Comparison of ENCODE assay signal across 19 cellular contexts in the genomic region with DNA sequence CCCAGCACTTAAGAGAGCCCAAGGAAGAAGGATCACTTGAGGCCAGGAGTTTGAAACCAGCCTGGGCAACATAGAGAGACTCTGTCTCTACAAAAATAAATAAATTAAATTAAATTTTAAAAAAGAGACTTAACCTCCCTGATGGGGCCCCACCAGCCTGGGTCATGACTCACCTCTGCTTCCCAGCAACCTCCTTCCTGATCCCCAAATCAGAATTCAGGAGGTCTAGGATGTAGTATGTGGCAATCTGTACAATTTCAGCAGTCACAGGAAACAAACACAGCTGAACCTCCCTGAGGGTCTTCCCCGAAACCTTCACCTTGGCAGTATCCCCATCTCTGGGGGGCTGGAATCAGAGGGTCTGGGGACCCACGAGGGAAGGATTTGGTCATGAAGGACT. TPM values are rescaled to one million over a fixed set of nuclear protein-coding genes. Genes with fewer than 3 reads are reported as not detected.
DNase-seq lines count a peak whose midpoint lies in the region; ATAC-seq and TF ChIP-seq lines count a peak whose summit lies in the region.
"Had no signal": no experiment of that assay in that cellular context is flagged by ENCODE, and none has a peak within 500 bp of the region (broad histone marks: within the 10 kb centered on the region; RNA-seq: fewer than 3 reads in every experiment).

No MANE protein-coding gene starts in this region.

- peaks cover 19% of the 10 kb centered on the region for H3K4me1 Mint-ChIP-seq in activated CD8-positive, alpha-beta T cell treated with anti-CD3 and anti-CD28 coated beads for 36 hours (ENCODE audit: low read depth)

- H3K27me3 ChIP-seq in heart right ventricle: no peaks in the 10 kb centered on the region
- no peaks in the 10 kb centered on the region for H3K27me3 ChIP-seq in vagina

- WGBS in heart right ventricle, 2 donors: 64 to 75% methylated on average over 2 of the region's 2 CpGs

- TF ChIP-seq CTCF in heart right ventricle (IDR thresholded peaks at IDR 0.05): no peak
- no peak for TF ChIP-seq CTCF in activated CD8-positive, alpha-beta T cell treated with anti-CD3 and anti-CD28 coated beads for 36 hours (IDR thresholded peaks at IDR 0.05)
- no peak for TF ChIP-seq CTCF in foreskin fibroblast (IDR thresholded peaks at IDR 0.05; ENCODE audit: low read depth, low read length)
- TF ChIP-seq CTCF in vagina (IDR thresholded peaks at IDR 0.05): no peak

- H3K36me3 ChIP-seq in heart right ventricle: no peaks in the 10 kb centered on the region
- H3K36me3 ChIP-seq in vagina: no peaks in the 10 kb centered on the region
- H3K36me3 ChIP-seq: thoracic aorta had no signal

- no peak for TF ChIP-seq POLR2A in vagina (IDR thresholded peaks at IDR 0.05)

- H3K27me3 Mint-ChIP-seq in activated CD8-positive, alpha-beta T cell treated with anti-CD3 and anti-CD28 coated beads for 36 hours: no peaks in the 10 kb centered on the region
- H3K27me3 Mint-ChIP-seq: progenitor cell of endocrine pancreas had no signal

- intact Hi-C loops in left cardiac atrium (cut with DNase I) (no loop called here), heart right ventricle (cut with DNase I) (no loop called here), vagina (cut with DNase I) (no loop called here), posterior vena cava (cut with DNase I) (no loop called here)
- intact Hi-C loops in activated CD8-positive, alpha-beta T cell treated with anti-CD3 and anti-CD28 coated beads for 36 hours (cut with micrococcal nuclease): no loop called here

- POLR2A ChIA-PET in activated CD8-positive, alpha-beta T cell treated with anti-CD3 and anti-CD28 coated beads for 36 hours (lab: Charles Lee): interaction anchor here (1.3 kb wide), 1 partner anchor 32 kb away, joined by 4 read pairs; no protein-coding TSS in a partner anchor

- H3K27ac ChIP-seq in heart right ventricle (peak overlapping the region in 3 of 10 donors; percentile 77 to 89 (median 85)), vagina (peak overlapping the region; percentile 38)
- H3K27ac ChIP-seq: thoracic aorta had no signal

- peak overlapping the region; percentile 2 for H3K27ac Mint-ChIP-seq in activated CD8-positive, alpha-beta T cell treated with anti-CD3 and anti-CD28 coated beads for 36 hours
- H3K27ac Mint-ChIP-seq: progenitor cell of endocrine pancreas; T-helper 1 cell treated with Interleukin-12 subunit alpha and Interleukin-12 subunit beta and Interleukin-4 antibody, amounts not matched to agents 30 μg/mL and 1 μg/mL, for 36 hours had no signal

- no peaks in the 10 kb centered on the region for H3K36me3 Mint-ChIP-seq in activated CD8-positive, alpha-beta T cell treated with anti-CD3 and anti-CD28 coated beads for 36 hours (ENCODE audit: low read depth)
- H3K36me3 Mint-ChIP-seq: activated naive CD4-positive, alpha-beta T cell treated with anti-CD3 and anti-CD28 coated beads, Interleukin-2, amount 50 U/mL, for 72 hours had no signal

- no peak for ATAC-seq in left cardiac atrium
- no peak for ATAC-seq in heart right ventricle
- no peak for ATAC-seq in activated CD8-positive, alpha-beta T cell treated with anti-CD3 and anti-CD28 coated beads for 36 hours
- no peak for ATAC-seq in HG03565 (IDR thresholded peaks at IDR 0.05; ENCODE audit: unreplicated experiment)
- ATAC-seq: activated naive CD4-positive, alpha-beta T cell treated with anti-CD3 and anti-CD28 coated beads, Interleukin-2, amount 50 U/mL, for 72 hours; left colon had no signal

- peak; percentile 4 for DNase-seq in left cardiac atrium
- DNase-seq in heart right ventricle: no peak
- no peak for DNase-seq in activated CD8-positive, alpha-beta T cell treated with anti-CD3 and anti-CD28 coated beads for 36 hours
- DNase-seq in foreskin fibroblast: peak; percentile 75 to 81
- no peak for DNase-seq in vagina (ENCODE audit: extremely low spot score in 2 of 2)
- no peak for DNase-seq in posterior vena cava (ENCODE audit: low spot score)
- no peak for DNase-seq in NCI-H524 (lab: John Stamatoyannopoulos, UW)
- DNase-seq: activated CD8-positive, alpha-beta memory T cell treated with anti-CD3 and anti-CD28 coated beads, Interleukin-2, amount 50 U/mL, for 48 hours; Calu3; central memory CD4-positive, alpha-beta T cell; left colon; NCI-H2029; NCI-H69 had no signal

- H3K9me3 Mint-ChIP-seq in activated CD8-positive, alpha-beta T cell treated with anti-CD3 and anti-CD28 coated beads for 36 hours: no peaks in the 10 kb centered on the region
- H3K9me3 Mint-ChIP-seq: activated naive CD4-positive, alpha-beta T cell treated with anti-CD3 and anti-CD28 coated beads, Interleukin-2, amount 50 U/mL, for 72 hours; T-helper 1 cell treated with Interleukin-12 subunit alpha and Interleukin-12 subunit beta and Interleukin-4 antibody, amounts not matched to agents 30 μg/mL and 1 μg/mL, for 36 hours had no signal

- peaks cover 0 to 42% (median 30%) of the 10 kb centered on the region in 9 donors for H3K4me1 ChIP-seq in heart right ventricle
- H3K4me1 ChIP-seq in vagina: peaks cover 10% of the 10 kb centered on the region

- H3K4me3 ChIP-seq in heart right ventricle: no peak overlapping the region
- H3K4me3 ChIP-seq in foreskin fibroblast (ENCODE audit: low read depth in 1 of 2, low read length in 2 of 2): no peak overlapping the region
- no peak overlapping the region for H3K4me3 ChIP-seq in vagina
- H3K4me3 ChIP-seq: thoracic aorta had no signal

- H3K9me3 ChIP-seq in heart right ventricle (no peaks in the 10 kb centered on the region), vagina (no peaks in the 10 kb centered on the region)
- H3K9me3 ChIP-seq: thoracic aorta had no signal

- CTCF ChIA-PET in activated CD8-positive, alpha-beta T cell treated with anti-CD3 and anti-CD28 coated beads for 36 hours (lab: Charles Lee): interaction anchor here (0.8 to 1.3 kb wide), 3 partner anchors 12 to 118 kb away, joined by 3 read pairs; no protein-coding TSS in a partner anchor

- no peak overlapping the region for H3K4me3 Mint-ChIP-seq in activated CD8-positive, alpha-beta T cell treated with anti-CD3 and anti-CD28 coated beads for 36 hours
- H3K4me3 Mint-ChIP-seq: T-helper 1 cell treated with Interleukin-12 subunit alpha and Interleukin-12 subunit beta and Interleukin-4 antibody, amounts not matched to agents 30 μg/mL and 1 μg/mL, for 36 hours had no signal

RNA-seq across cellular contexts. Expression of gene PPP1R35, which starts 9.7 kb away (rescaled TPM):
- total RNA-seq in left cardiac atrium (10 to 100 TPM; 15.5 to 19.8 TPM), heart right ventricle (10 to 100 TPM in 7 of 10 donors, 1 to 10 TPM in 3; 7.5 to 18.2 (median 11.3) TPM), vagina (24.6 TPM), posterior vena cava (10 to 100 TPM; 16.7 to 23.9 TPM)
- polyA plus RNA-seq in heart right ventricle: 10 to 100 TPM; 30.3 to 60.4 TPM
- 10 to 100 TPM; 63.4 to 67.8 TPM for total RNA-seq in activated CD8-positive, alpha-beta T cell treated with anti-CD3 and anti-CD28 coated beads for 36 hours

RNA-seq across cellular contexts. Expression of gene MEPCE, which starts 16.4 kb away (rescaled TPM):
- total RNA-seq in left cardiac atrium: 10 to 100 TPM; 20.9 to 23.9 TPM
- total RNA-seq in heart right ventricle: 10 to 100 TPM; 17.2 to 27.7 (median 23.0) TPM
- polyA plus RNA-seq in heart right ventricle: 10 to 100 TPM; 15.1 to 18.7 TPM
- 10 to 100 TPM; 38.3 to 38.8 TPM for total RNA-seq in activated CD8-positive, alpha-beta T cell treated with anti-CD3 and anti-CD28 coated beads for 36 hours
- 38.3 TPM for total RNA-seq in vagina
- 10 to 100 TPM; 19.8 to 21.8 TPM for total RNA-seq in posterior vena cava

RNA-seq across cellular contexts. Expression of gene ZCWPW1, which starts 17.5 kb away (rescaled TPM):
- total RNA-seq in left cardiac atrium (1 to 10 TPM; 3.6 to 4.9 TPM), heart right ventricle (1 to 10 TPM; 3.3 to 5.5 (median 4.0) TPM), vagina (5.9 TPM), posterior vena cava (1 to 10 TPM; 2.9 to 3.5 TPM)
- 1 to 10 TPM; 7.2 to 7.5 TPM for polyA plus RNA-seq in heart right ventricle
- total RNA-seq in activated CD8-positive, alpha-beta T cell treated with anti-CD3 and anti-CD28 coated beads for 36 hours: 1 to 10 TPM; 2.5 to 3.6 TPM

RNA-seq across cellular contexts. Expression of gene SPACDR, which starts 18.0 kb away (rescaled TPM):
- total RNA-seq in left cardiac atrium (under 1 TPM; 0.38 to 0.73 TPM), heart right ventricle (1 to 10 TPM in 2 of 10 donors, under 1 TPM in 4, not detected in 4; 0.28 to 1.1 (median 0.54) TPM), vagina (not detected), posterior vena cava (under 1 TPM in 1 of 2 donors, not detected in 1; 0.62 TPM)
- polyA plus RNA-seq in heart right ventricle: 1 to 10 TPM in 1 of 2 donors, under 1 TPM in 1; 0.93 to 1.3 TPM
- total RNA-seq in activated CD8-positive, alpha-beta T cell treated with anti-CD3 and anti-CD28 coated beads for 36 hours: 1 to 10 TPM; 3.7 to 4.6 TPM
- total RNA-seq: RPMI7951, thoracic aorta had no signal

RNA-seq across cellular contexts. Expression of gene TSC22D4, which starts 33.0 kb away (rescaled TPM):
- total RNA-seq in left cardiac atrium: 10 to 100 TPM; 31.3 to 36.2 TPM
- total RNA-seq in heart right ventricle: 10 to 100 TPM; 36.0 to 72.3 (median 46.7) TPM
- 10 to 100 TPM; 46.0 to 53.7 TPM for polyA plus RNA-seq in heart right ventricle
- 10 to 100 TPM; 92.6 to 94.2 TPM for total RNA-seq in activated CD8-positive, alpha-beta T cell treated with anti-CD3 and anti-CD28 coated beads for 36 hours
- total RNA-seq in vagina: 34.6 TPM
- total RNA-seq in posterior vena cava: 10 to 100 TPM; 25.3 to 29.1 TPM

Comparison
In these comparisons a context has a peak if more than half of its experiments do, and no peak if none do; other contexts are left out.
1. DNase-seq: peak in left cardiac atrium (single experiment) and foreskin fibroblast (2 of 2); none in heart right ventricle (0 of 2), activated CD8-positive, alpha-beta T cell treated with anti-CD3 and anti-CD28 coated beads for 36 hours (single experiment), vagina (0 of 2), posterior vena cava (single experiment) and NCI-H524 (0 of 2).